14 cellular contexts compared by ENCODE assay signal in genomic region chr6:143064996-143065683, GRCh38. TPM values are rescaled to one million over a fixed set of nuclear protein-coding genes. Genes with fewer than 3 reads are reported as not detected.
A peak's percentile ranks its signal among the peaks of the same experiment; 100 is the strongest.
DNase-seq lines count a peak whose midpoint lies in the region; ATAC-seq, FAIRE-seq and TF ChIP-seq lines count a peak whose summit lies in the region.
"Had no signal": no experiment of that assay in that cellular context is flagged by ENCODE, and none has a peak within 500 bp of the region (broad histone marks: within the 10 kb centered on the region; RNA-seq: fewer than 3 reads in every experiment).

No MANE protein-coding gene starts in this region.

- peak; percentile 88 for FAIRE-seq in HepG2 (lab: Jason Lieb, UNC)
- FAIRE-seq: A549 had no signal

- TF ChIP-seq EP300 in HepG2 (IDR thresholded peaks at IDR 0.05; ENCODE audit: low read depth in 2 of 2, low read length in 2 of 2) (peak; percentile 9 to 87; a peak in 2 of 4 replicates), HepG2 (CRISPR knock-in tag; IDR thresholded peaks at IDR 0.05; ENCODE audit: borderline replicate concordance) (peak; percentile 90)

- no peak overlapping the region for H3K9ac ChIP-seq in HepG2 (ENCODE audit: insufficient read depth, low read depth, low read length)

- ATAC-seq in HepG2 (no peak), right lobe of liver (no peak), GM18858 (IDR thresholded peaks at IDR 0.05; ENCODE audit: unreplicated experiment) (no peak), HG03175 (IDR thresholded peaks at IDR 0.05; ENCODE audit: unreplicated experiment) (no peak)
- ATAC-seq: A549 had no signal

- H3K27me3 ChIP-seq in HepG2 (ENCODE audit: control insufficient read depth in 1 of 2, insufficient read depth in 2 of 2, low read length in 2 of 2), result no peaks in the 10 kb centered on the region; a peak in 1 of 5 replicates
- no peaks in the 10 kb centered on the region for H3K27me3 ChIP-seq in right lobe of liver
- no peaks in the 10 kb centered on the region for H3K27me3 ChIP-seq in PC-9 (ENCODE audit: insufficient read depth, low read depth)
- H3K27me3 ChIP-seq: suprapubic skin had no signal

- no peak for TF ChIP-seq POLR2A in HepG2 (IDR thresholded peaks at IDR 0.05; ENCODE audit: insufficient read depth in 1 of 2, low read depth in 2 of 2, low read length in 2 of 2)
- TF ChIP-seq POLR2A in right lobe of liver (IDR thresholded peaks at IDR 0.05), result no peak

- peaks cover 10% of the 10 kb centered on the region for H3F3A ChIP-seq in PC-9 (ENCODE audit: insufficient read depth, low read depth)

- H3K4me3 ChIP-seq in HepG2 (replicated peaks in 1 of 3; ENCODE audit: insufficient read depth in 1 of 3, low read depth in 2 of 3, low read length in 3 of 3) (no peak overlapping the region; a peak in 1 of 6 replicates), right lobe of liver (no peak overlapping the region), PC-9 (peak overlapping the region; percentile 15; the same call in 1 of the 2 replicates)
- H3K4me3 ChIP-seq: A549, suprapubic skin had no signal

- H3K79me2 ChIP-seq in HepG2 (ENCODE audit: insufficient read depth, low read length) (peaks cover 35% of the 10 kb centered on the region), PC-9 (ENCODE audit: low read depth) (peaks cover 52% of the 10 kb centered on the region)

- H4K20me1 ChIP-seq in HepG2 (ENCODE audit: insufficient read depth, low read length), result no peaks in the 10 kb centered on the region
- no peaks in the 10 kb centered on the region for H4K20me1 ChIP-seq in PC-9 (ENCODE audit: insufficient read depth)

- 11% methylated on average over 4 of the region's 4 CpGs for WGBS in HepG2 (ENCODE audit: low lambda C conversion rate)
- 30% methylated on average over 4 of the region's 4 CpGs for WGBS in right lobe of liver (ENCODE audit: insufficient coverage, low coverage, low lambda C conversion rate, missing lambda C conversion rate)

- H3K9me3 ChIP-seq in HepG2 (ENCODE audit: low read length) (peaks cover 12% of the 10 kb centered on the region; the same call in 1 of the 2 replicates), right lobe of liver (no peaks in the 10 kb centered on the region), PC-9 (ENCODE audit: insufficient read depth, low read depth) (peaks cover 4% of the 10 kb centered on the region; the same call in 1 of the 2 replicates)
- H3K9me3 ChIP-seq: A549, suprapubic skin had no signal

- TF ChIP-seq RAD21 in HepG2 (CRISPR knock-in tag; IDR thresholded peaks at IDR 0.05), result no peak

- POLR2A ChIA-PET in HepG2 (lab: Yijun Ruan, JAX) (interaction anchor here (0.8 to 1.0 kb wide), 2 partner anchors 13 to 332 kb away, joined by 3 read pairs; no protein-coding TSS in a partner anchor), PC-9 (lab: Charles Lee; ENCODE audit: unreplicated experiment) (no interaction called here)

- intact Hi-C loops in HepG2 (cut with micrococcal nuclease; ENCODE audit: unreplicated experiment) (loop anchor here (5.0 kb wide), 4 partner anchors 138 to 362 kb away; no protein-coding TSS in a partner anchor), right lobe of liver (cut with DNase I) (loop anchor here in 1 of 2 donors (10.0 kb wide), 1 partner anchor 50 kb away; no protein-coding TSS in a partner anchor), PC-9 (cut with micrococcal nuclease; ENCODE audit: unreplicated experiment) (loop anchor here (5.0 to 10.0 kb wide), 3 partner anchors 270 to 493 kb away; no protein-coding TSS in a partner anchor)

- H3K27ac ChIP-seq in HepG2 (ENCODE audit: extremely low read length, insufficient read depth, low read length) (peak overlapping the region; percentile 98), right lobe of liver (no peak overlapping the region), PC-9 (peak overlapping the region; percentile 73), epithelial cell of prostate (peak overlapping the region; percentile 37)
- H3K27ac ChIP-seq: A549, suprapubic skin had no signal

- CTCF ChIA-PET in HepG2 (lab: Yijun Ruan, JAX; ENCODE audit: low intra/inter-chr PET ratio, low total read pairs) (no interaction called here), PC-9 (lab: Charles Lee) (no interaction called here)

- no peaks in the 10 kb centered on the region for H3K36me3 ChIP-seq in HepG2 (replicated peaks in 1 of 2; ENCODE audit: control insufficient read depth in 1 of 2, insufficient read depth in 2 of 2, low read length in 2 of 2)
- H3K36me3 ChIP-seq in right lobe of liver, result no peaks in the 10 kb centered on the region
- 0 out of 2 replicates have a peak, but pooled peaks cover 9% of the 10 kb centered on the region for H3K36me3 ChIP-seq in PC-9 (ENCODE audit: low read depth)
- H3K36me3 ChIP-seq: suprapubic skin had no signal

- BruUV-seq in HepG2 (replicated peaks; lab: Mats Ljungman, UMichigan) (no TSS peak), PC-9 (replicated peaks; lab: Mats Ljungman, UMichigan) (no TSS peak)

- peak; percentile 96 for DNase-seq in HepG2 (ENCODE audit: low spot score)
- DNase-seq in right lobe of liver, result no peak
- DNase-seq in PC-9, result peak in 1 of 2 experiments; percentile 90
- no peak for DNase-seq in epithelial cell of prostate (ENCODE audit: low read depth, low spot score)
- DNase-seq in stimulated activated CD4-positive, alpha-beta T cell treated with anti-CD3 and anti-CD28 coated beads, Interleukin-4, amount 100 ng/mL, for 4 hours, result no peak
- DNase-seq in activated CD4-positive, CD25-positive, alpha-beta regulatory T cell (lab: John Stamatoyannopoulos, UW), result no peak
- DNase-seq: anterior cingulate cortex; NCI-H2081 treated with DMSO at 0.1 percent for 48 hours; NK-92 treated with Interleukin-12 subunit alpha and Interleukin-12 subunit beta, amount 100 ng/mL, for 24 hours; SW 1271 had no signal

- H3K4me2 ChIP-seq in HepG2 (ENCODE audit: low read depth, low read length) (peak overlapping the region; percentile 26), PC-9 (peak overlapping the region; percentile 55)
- H3K4me2 ChIP-seq: A549 had no signal

- TF ChIP-seq CTCF in HepG2 (CRISPR knock-in tag; IDR thresholded peaks at IDR 0.05) (no peak), right lobe of liver (IDR thresholded peaks at IDR 0.05) (no peak), PC-9 (conservative IDR thresholded peaks at IDR 0.05) (no peak)

- peaks cover 64% of the 10 kb centered on the region for H3K4me1 ChIP-seq in HepG2 (ENCODE audit: insufficient read depth, low read length)
- H3K4me1 ChIP-seq in right lobe of liver, result peaks cover 0 to 36% (median 12%) of the 10 kb centered on the region in 4 donors
- peaks cover 43% of the 10 kb centered on the region for H3K4me1 ChIP-seq in PC-9 (replicated peaks; ENCODE audit: insufficient read depth)

- H2AFZ ChIP-seq in HepG2 (ENCODE audit: low read length) (no peak overlapping the region), PC-9 (no peak overlapping the region)

- H3K9me2 ChIP-seq in PC-9 (ENCODE audit: insufficient read depth), result no peaks in the 10 kb centered on the region

- in situ Hi-C loops in HepG2 (cut with HindIII; ENCODE audit: extremely low pct_ligation_motif_present, low pct_unique_long_range_greater_than_20kb), result loop anchor here (5.0 kb wide), 1 partner anchor 118 kb away; the partner anchor contains the start of gene HIVEP2

TF ChIP-seq in HepG2, 621 proteins besides CTCF, POLR2A, EP300 and RAD21 (continues in another document):
- TF ChIP-seq SAP130 (CRISPR knock-in tag; IDR thresholded peaks at IDR 0.05; ENCODE audit: low read depth), result peak; percentile 49
- no peak for TF ChIP-seq DNMT3B (CRISPR knock-in tag; conservative IDR thresholded peaks at IDR 0.05)
- no peak for TF ChIP-seq ZNF570 (CRISPR knock-in tag; IDR thresholded peaks at IDR 0.05; ENCODE audit: borderline replicate concordance)
- peak; percentile 37; the same call in 1 of the 2 replicates for TF ChIP-seq ERF (CRISPR knock-in tag; IDR thresholded peaks at IDR 0.05)
- peak; percentile 97 for TF ChIP-seq HNRNPUL1 (IDR thresholded peaks at IDR 0.05; ENCODE audit: low read depth, low read length)

RNA-seq across cellular contexts. Expression of gene AIG1, which starts 4.5 kb away (rescaled TPM):
- 92.2 and 115 TPM in 2 replicates for total RNA-seq in HepG2 (2016; rRNA removed; fragmentation: Illumina TruSeq; extraction: Trizol)
- total RNA-seq in HepG2 (2016; cell fraction: cytosol; rRNA removed; fragmentation: Illumina TruSeq; extraction: Trizol; ENCODE audit: low read depth), result 69.0 and 78.3 TPM in 2 replicates
- total RNA-seq in HepG2 (2016; cell fraction: insoluble cytoplasmic fraction; rRNA removed; fragmentation: Illumina TruSeq; extraction: Trizol), result 86.4 and 118 TPM in 2 replicates
- 94.9 and 96.7 TPM in 2 replicates for total RNA-seq in HepG2 (2016; cell fraction: membrane; rRNA removed; fragmentation: Illumina TruSeq; extraction: Trizol)
- total RNA-seq in HepG2 (2016; cell fraction: nucleus; rRNA removed; fragmentation: Illumina TruSeq; extraction: Trizol), result 108 and 110 TPM in 2 replicates
- 180 and 197 TPM in 2 replicates for polyA plus RNA-seq in HepG2 (2011; rRNA removed)
- 168 and 200 TPM in 2 replicates for polyA plus RNA-seq in HepG2 (2011; cell fraction: cytosol; rRNA removed)
- polyA plus RNA-seq in HepG2 (2011; cell fraction: nucleus; rRNA removed), result 65.3 and 74.7 TPM in 2 replicates
- polyA plus RNA-seq in HepG2 (2012), result 127 and 143 TPM in 2 replicates
- 95.4 and 123 TPM in 2 replicates for polyA plus RNA-seq in HepG2 (2016; cell fraction: cytosol; fragmentation: Illumina TruSeq; extraction: Trizol; ENCODE audit: low read depth)
- 91.2 and 101 TPM in 2 replicates for polyA plus RNA-seq in HepG2 (2016; cell fraction: insoluble cytoplasmic fraction; fragmentation: Illumina TruSeq; extraction: Trizol; ENCODE audit: low read depth)
- polyA plus RNA-seq in HepG2 (2016; cell fraction: membrane; fragmentation: Illumina TruSeq; extraction: Trizol; ENCODE audit: low read depth), result 103 and 106 TPM in 2 replicates
- polyA plus RNA-seq in HepG2 (2016; cell fraction: nucleus; fragmentation: Illumina TruSeq; extraction: Trizol; ENCODE audit: insufficient read depth, low read depth), result 141 and 147 TPM in 2 replicates
- 20.3 and 109 TPM in 2 replicates for polyA minus RNA-seq in HepG2 (2011; rRNA and poly(A)+ RNA removed; ENCODE audit: low replicate concordance)
- polyA minus RNA-seq in HepG2 (2011; cell fraction: cytosol; rRNA and poly(A)+ RNA removed), result 67.3 and 76.3 TPM in 2 replicates
- 156 and 160 TPM in 2 replicates for polyA minus RNA-seq in HepG2 (2011; cell fraction: nucleus; rRNA and poly(A)+ RNA removed)
- total RNA-seq in right lobe of liver, result 100 to 1,000 TPM in 5 of 6 experiments, 10 to 100 TPM in 1; 81.4 to 151 (median 111) TPM
- 37.7 and 46.6 TPM in 2 replicates for total RNA-seq in PC-9 (2021)

Comparison
In these comparisons a context has a peak if more than half of its experiments do, and no peak if none do; other contexts are left out.
1. H3K27ac ChIP-seq: peak in HepG2 (single experiment), PC-9 (single experiment) and epithelial cell of prostate (single experiment); none in right lobe of liver (0 of 3).